In genomic region chr10:123150229-123150985, GRCh38 we compare ENCODE assay signal across 10 cellular contexts. TPM values are rescaled to one million over a fixed set of nuclear protein-coding genes. Genes with fewer than 3 reads are reported as not detected.
DNase-seq lines count a peak whose midpoint lies in the region; ATAC-seq, FAIRE-seq and TF ChIP-seq lines count a peak whose summit lies in the region.
"Had no signal": no experiment of that assay in that cellular context is flagged by ENCODE, and none has a peak within 500 bp of the region (broad histone marks: within the 10 kb centered on the region; RNA-seq: fewer than 3 reads in every experiment).

No MANE protein-coding gene starts in this region.

- H3K4me1 ChIP-seq in A673 (ENCODE audit: insufficient read depth, low read length, poor library complexity, severe bottlenecking) (peaks cover 8% of the 10 kb centered on the region), K562 (replicated peaks in 1 of 2; ENCODE audit: control insufficient read depth in 2 of 2, insufficient read depth in 2 of 2, low read length in 2 of 2) (peaks cover 2 to 23% of the 10 kb centered on the region in 2 experiments; a peak in 3 of 5 replicates), mucosa of rectum (ENCODE audit: control insufficient read depth in 2 of 2, insufficient read depth in 2 of 2, low read length in 2 of 2) (peaks cover 23 to 27% of the 10 kb centered on the region in 2 donors)

- H3K27me3 ChIP-seq in A673 (replicated peaks; ENCODE audit: insufficient read depth, low read depth, low read length, poor library complexity) (peaks cover 59% of the 10 kb centered on the region), K562 (ENCODE audit: control insufficient read depth in 2 of 2, insufficient read depth in 2 of 2, low read length in 2 of 2) (no peaks in the 10 kb centered on the region), mucosa of rectum (ENCODE audit: control insufficient read depth in 2 of 2, insufficient read depth in 2 of 2, low read length in 2 of 2) (peaks cover 59 to 60% of the 10 kb centered on the region in 2 donors)

- no peak overlapping the region for H3K9ac ChIP-seq in K562 (ENCODE audit: insufficient read depth in 1 of 2, low read depth in 2 of 2, low read length in 2 of 2)
- no peak overlapping the region for H3K9ac ChIP-seq in mucosa of rectum (ENCODE audit: low read depth in 1 of 2, low read length in 2 of 2)

- no TSS peak for BruUV-seq in A673 (replicated peaks; lab: Mats Ljungman, UMichigan)
- no TSS peak for BruUV-seq in K562 (replicated peaks; lab: Mats Ljungman, UMichigan)

- no peak for TF ChIP-seq EP300 in K562 (IDR thresholded peaks at IDR 0.05; ENCODE audit: low read length)

- CTCF ChIA-PET in A673 (lab: Charles Lee) (no interaction called here), K562 (lab: Yijun Ruan, JAX; ENCODE audit: low intra/inter-chr PET ratio) (no interaction called here)

- H3K27ac ChIP-seq in A673 (ENCODE audit: low read depth, low read length, poor library complexity, severe bottlenecking), result no peak overlapping the region
- H3K27ac ChIP-seq in K562 (ENCODE audit: extremely low read depth, low read depth, low read length), result no peak overlapping the region
- no peak overlapping the region for H3K27ac ChIP-seq in mucosa of rectum (ENCODE audit: low read depth in 2 of 2, low read length in 2 of 2)

- FAIRE-seq in K562 (lab: Jason Lieb, UNC), result no peak

- DNase-seq in A673 (ENCODE audit: low spot score) (no peak), GM13977 (ENCODE audit: low spot score) (peak; percentile 54), K562 (ENCODE audit: extremely low read depth in 1 of 4, low spot score in 3 of 4) (no peak), NCI-H1048 (lab: John Stamatoyannopoulos, UW) (no peak), NAMALWA (ENCODE audit: low spot score) (no peak)
- no peak for DNase-seq in stimulated activated CD8-positive, alpha-beta memory T cell treated with anti-CD3 and anti-CD28 coated beads, Interleukin-4, amount 100 ng/mL, for 48 hours
- DNase-seq: NCI-H510A treated with DMSO at 0.1 percent for 48 hours had no signal

- POLR2A ChIA-PET in A673 (lab: Charles Lee; ENCODE audit: low non-redundant PET) (no interaction called here), K562 (lab: Yijun Ruan, JAX) (no interaction called here)

- H3K9me1 ChIP-seq in K562 (ENCODE audit: control insufficient read depth, insufficient read depth, low read length), result no peaks in the 10 kb centered on the region

- TF ChIP-seq POLR2A in K562 (conservative IDR thresholded peaks at IDR 0.05), result no peak

- TF ChIP-seq RAD21 in K562 (CRISPR knock-in tag; conservative IDR thresholded peaks at IDR 0.05 in 1 of 2, IDR thresholded peaks at IDR 0.05 in 1 of 2), result no peak

- TF ChIP-seq CTCF in A673 (conservative IDR thresholded peaks at IDR 0.05; ENCODE audit: low read depth, low read length), result no peak
- TF ChIP-seq CTCF in GM13977 (IDR thresholded peaks at IDR 0.05; ENCODE audit: extremely low read depth, insufficient read depth, missing control alignments), result no peak
- TF ChIP-seq CTCF in K562 (IDR thresholded peaks at IDR 0.05 in 2 of 3, conservative IDR thresholded peaks at IDR 0.05 in 1 of 3; ENCODE audit: insufficient read depth in 2 of 3, low read depth in 1 of 3, low read length in 3 of 3), result no peak

- H3K79me2 ChIP-seq in K562 (ENCODE audit: control insufficient read depth, insufficient read depth, low read length), result peaks cover 13% of the 10 kb centered on the region

- H3K9me3 ChIP-seq in A673 (ENCODE audit: low read depth, low read length, poor library complexity, severe bottlenecking) (no peaks in the 10 kb centered on the region), K562 (replicated peaks; ENCODE audit: control insufficient read depth, insufficient read depth, low read depth, low read length) (no peaks in the 10 kb centered on the region), mucosa of rectum (ENCODE audit: control insufficient read depth in 2 of 2, low read length in 2 of 2) (no peaks in the 10 kb centered on the region)

- ATAC-seq in K562, result no peak
- no peak for ATAC-seq in HG03175 (IDR thresholded peaks at IDR 0.05; ENCODE audit: unreplicated experiment)

- H4K20me1 ChIP-seq in K562 (replicated peaks; ENCODE audit: control insufficient read depth, insufficient read depth, low read length), result no peaks in the 10 kb centered on the region

- H2AFZ ChIP-seq in K562 (ENCODE audit: low read depth, low read length), result no peak overlapping the region

- in situ Hi-C loops in GM13977 (cut with MboI; ENCODE audit: low pct_unique_long_range_greater_than_20kb, low sequenced_read_pairs, unreplicated experiment), result loop anchor here (10.0 kb wide), 1 partner anchor 244 kb away; no protein-coding TSS in a partner anchor
- in situ Hi-C loops in K562 (cut with MboI), result no loop called here

- H3K4me2 ChIP-seq in K562 (ENCODE audit: insufficient read depth, low read length), result no peak overlapping the region

- intact Hi-C loops in A673 (cut with micrococcal nuclease; ENCODE audit: unreplicated experiment), result no loop called here
- intact Hi-C loops in K562 (cut with micrococcal nuclease), result no loop called here

- 82% methylated on average over 14 of the region's 34 CpGs for WGBS in K562 (ENCODE audit: insufficient coverage, low coverage, missing lambda C conversion rate)

- peak overlapping the region; percentile 40 for H3K4me3 ChIP-seq in A673 (ENCODE audit: low read depth, low read length, poor library complexity, severe bottlenecking)
- H3K4me3 ChIP-seq in K562, result no peak overlapping the region
- H3K4me3 ChIP-seq in mucosa of rectum (ENCODE audit: low read length in 2 of 2), result peak overlapping the region; percentile 12 to 65

- H3K36me3 ChIP-seq in A673 (ENCODE audit: insufficient read depth, low read length, poor library complexity, severe bottlenecking) (peaks cover 2% of the 10 kb centered on the region), K562 (ENCODE audit: control insufficient read depth, insufficient read depth, low read length) (peaks cover 8% of the 10 kb centered on the region), mucosa of rectum (ENCODE audit: control insufficient read depth in 2 of 2, insufficient read depth in 2 of 2, low read length in 2 of 2) (no peaks in the 10 kb centered on the region)

RNA-seq across cellular contexts. Expression of gene HMX2, which starts 2.5 kb away (rescaled TPM):
- not detected in 2 replicates for total RNA-seq in A673 (2021)
- total RNA-seq in K562 (2011; cell fraction: chromatin; rRNA removed; ENCODE audit: low replicate concordance), result 0.42 TPM in 1 of 2 replicates, not detected in the other
- 0.33 TPM in 1 of 2 replicates, not detected in the other for total RNA-seq in K562 (2011; cell fraction: nucleolus; rRNA removed)
- total RNA-seq in K562 (2011; cell fraction: nucleoplasm; rRNA removed), result 0.38 TPM in 1 of 2 replicates, not detected in the other
- 0.36 and 0.37 TPM in 2 replicates for total RNA-seq in K562 (2014; rRNA removed)
- total RNA-seq in K562 (2014; rRNA removed; fragmentation: Illumina TruSeq; extraction: Trizol), result 0.07 and 0.13 TPM in 2 replicates
- 0.07 TPM in 1 of 2 replicates, not detected in the other for total RNA-seq in K562 (2015; rRNA removed; fragmentation: Illumina TruSeq; extraction: Trizol)
- 0.40 and 0.58 TPM in 2 replicates for total RNA-seq in K562 (2021)
- 0.08 TPM in 1 of 2 replicates, not detected in the other for polyA plus RNA-seq in K562 (2011; rRNA removed)
- 0.10 TPM in 1 of 2 replicates, not detected in the other for polyA plus RNA-seq in K562 (2011; cell fraction: cytosol; rRNA removed)
- polyA plus RNA-seq in K562 (2011; cell fraction: nucleus; rRNA removed), result 0.20 TPM in 1 of 2 replicates, not detected in the other
- polyA plus RNA-seq in K562 (2012), result 0.26 and 0.44 TPM in 2 replicates
- polyA plus RNA-seq in K562 (2014; fragmentation: Illumina TruSeq; extraction: Trizol), result 0.09 and 0.12 TPM in 2 replicates
- polyA plus RNA-seq in K562 (2014; fragmentation: Nextera tagmentation; extraction: Ambion mirVana), result not detected
- 0.05 and 0.37 TPM in 2 replicates for polyA plus RNA-seq in K562 (2014; rRNA removed)
- polyA minus RNA-seq in K562 (2011; rRNA and poly(A)+ RNA removed), result not detected in 2 replicates
- not detected in 2 replicates for polyA minus RNA-seq in K562 (2011; cell fraction: cytosol; rRNA and poly(A)+ RNA removed)
- polyA minus RNA-seq in K562 (2011; cell fraction: nucleus; rRNA and poly(A)+ RNA removed), result not detected in 2 replicates
- total RNA-seq: aorta had no signal
- polyA plus RNA-seq: aorta had no signal

RNA-seq across cellular contexts. Expression of gene BUB3, which starts 3.8 kb away (rescaled TPM):
- total RNA-seq in A673 (2021), result 196 and 207 TPM in 2 replicates
- total RNA-seq in K562 (2011; cell fraction: chromatin; rRNA removed; ENCODE audit: low replicate concordance), result 149 and 187 TPM in 2 replicates
- 124 and 136 TPM in 2 replicates for total RNA-seq in K562 (2011; cell fraction: nucleolus; rRNA removed)
- total RNA-seq in K562 (2011; cell fraction: nucleoplasm; rRNA removed), result 122 and 148 TPM in 2 replicates
- total RNA-seq in K562 (2014; rRNA removed), result 167 and 343 TPM in 2 replicates
- 175 and 182 TPM in 2 replicates for total RNA-seq in K562 (2014; rRNA removed; fragmentation: Illumina TruSeq; extraction: Trizol)
- total RNA-seq in K562 (2015; rRNA removed; fragmentation: Illumina TruSeq; extraction: Trizol), result 176 TPM in 2 replicates
- total RNA-seq in K562 (2021), result 184 and 188 TPM in 2 replicates
- polyA plus RNA-seq in K562 (2011; rRNA removed), result 284 and 291 TPM in 2 replicates
- 229 and 238 TPM in 2 replicates for polyA plus RNA-seq in K562 (2011; cell fraction: cytosol; rRNA removed)
- polyA plus RNA-seq in K562 (2011; cell fraction: nucleus; rRNA removed), result 508 and 513 TPM in 2 replicates
- polyA plus RNA-seq in K562 (2012), result 240 and 296 TPM in 2 replicates
- 225 and 269 TPM in 2 replicates for polyA plus RNA-seq in K562 (2014; fragmentation: Illumina TruSeq; extraction: Trizol)
- polyA plus RNA-seq in K562 (2014; fragmentation: Nextera tagmentation; extraction: Ambion mirVana), result 100 to 1,000 TPM; 597 to 761 TPM
- polyA plus RNA-seq in K562 (2014; rRNA removed), result 226 and 272 TPM in 2 replicates
- polyA minus RNA-seq in K562 (2011; rRNA and poly(A)+ RNA removed), result 277 and 350 TPM in 2 replicates
- 163 and 167 TPM in 2 replicates for polyA minus RNA-seq in K562 (2011; cell fraction: cytosol; rRNA and poly(A)+ RNA removed)
- polyA minus RNA-seq in K562 (2011; cell fraction: nucleus; rRNA and poly(A)+ RNA removed), result 142 and 231 TPM in 2 replicates

RNA-seq across cellular contexts. Expression of gene HMX3, which starts 14.6 kb away (rescaled TPM):
- total RNA-seq in A673 (2021) (0.26 TPM in 1 of 2 replicates, not detected in the other), K562 (2014; rRNA removed) (26.8 and 42.7 TPM in 2 replicates), K562 (2014; rRNA removed; fragmentation: Illumina TruSeq; extraction: Trizol) (0.41 and 0.58 TPM in 2 replicates), K562 (2015; rRNA removed; fragmentation: Illumina TruSeq; extraction: Trizol) (7.4 and 9.6 TPM in 2 replicates), K562 (2021) (43.2 and 43.5 TPM in 2 replicates)
- 2.2 and 9.0 TPM in 2 replicates for total RNA-seq in K562 (2011; cell fraction: chromatin; rRNA removed; ENCODE audit: low replicate concordance)
- 13.3 and 15.8 TPM in 2 replicates for total RNA-seq in K562 (2011; cell fraction: nucleolus; rRNA removed)
- total RNA-seq in K562 (2011; cell fraction: nucleoplasm; rRNA removed), result 5.8 and 6.7 TPM in 2 replicates
- polyA plus RNA-seq in K562 (2011; rRNA removed) (1.2 and 2.8 TPM in 2 replicates), K562 (2014; fragmentation: Illumina TruSeq; extraction: Trizol) (0.55 and 2.8 TPM in 2 replicates), K562 (2014; fragmentation: Nextera tagmentation; extraction: Ambion mirVana) (not detected), K562 (2014; rRNA removed) (20.5 and 24.5 TPM in 2 replicates)
- polyA plus RNA-seq in K562 (2011; cell fraction: cytosol; rRNA removed), result 4.1 and 13.3 TPM in 2 replicates
- polyA plus RNA-seq in K562 (2011; cell fraction: nucleus; rRNA removed), result 3.4 and 9.2 TPM in 2 replicates
- 7.9 and 14.4 TPM in 2 replicates for polyA plus RNA-seq in K562 (2012)
- polyA minus RNA-seq in K562 (2011; rRNA and poly(A)+ RNA removed), result 0.33 and 0.56 TPM in 2 replicates
- 8.2 and 15.7 TPM in 2 replicates for polyA minus RNA-seq in K562 (2011; cell fraction: cytosol; rRNA and poly(A)+ RNA removed)
- polyA minus RNA-seq in K562 (2011; cell fraction: nucleus; rRNA and poly(A)+ RNA removed), result 4.8 and 5.0 TPM in 2 replicates
- total RNA-seq: aorta had no signal
- polyA plus RNA-seq: aorta had no signal
